ENCODE assay signal across 8 cellular contexts in genomic region chr19:18603255-18603957, GRCh38. TPM values are rescaled to one million over a fixed set of nuclear protein-coding genes. Genes with fewer than 3 reads are reported as not detected.
A peak's percentile ranks its signal among the peaks of the same experiment; 100 is the strongest.
DNase-seq lines count a peak whose midpoint lies in the region; TF ChIP-seq lines count a peak whose summit lies in the region.

No MANE protein-coding gene starts in this region.

- H3K9me3 ChIP-seq in HEK293 (ENCODE audit: control insufficient read depth, insufficient read depth, low read depth, low read length) = no peaks in the 10 kb centered on the region
- no peaks in the 10 kb centered on the region for H3K9me3 ChIP-seq in adipocyte (ENCODE audit: control insufficient read depth, low read length)

- DNase-seq in AG20443 (ENCODE audit: low spot score) (peak; percentile 70), adipocyte (ENCODE audit: low read depth) (peak; percentile 22), kidney epithelial cell (ENCODE audit: low read depth) (no peak), NCI-H345 (lab: John Stamatoyannopoulos, UW) (no peak), HK-2 (ENCODE audit: unreplicated experiment) (no peak), NCI-H2196 treated with DMSO at 0.1 percent for 48 hours (lab: John Stamatoyannopoulos, UW; ENCODE audit: unreplicated experiment) (no peak)
- no peak for DNase-seq in effector CD8-positive, alpha-beta T cell (lab: John Stamatoyannopoulos, UW)

- TF ChIP-seq CTCF in HEK293 (tag by site-specific recombination; IDR thresholded peaks at IDR 0.05) (no peak), kidney epithelial cell (IDR thresholded peaks at IDR 0.05; ENCODE audit: insufficient read depth, low read length, poor library complexity, severe bottlenecking) (peak; percentile 42)

- H3K27me3 ChIP-seq in adipocyte (replicated peaks; ENCODE audit: control insufficient read depth, insufficient read depth, low read length) (no peaks in the 10 kb centered on the region), kidney epithelial cell (ENCODE audit: control insufficient read depth, insufficient read depth, low read length) (peaks cover 62% of the 10 kb centered on the region)

- CTCF ChIA-PET in HEK293 (lab: Yijun Ruan, JAX) = no interaction called here

- POLR2A ChIA-PET in HEK293 (lab: Yijun Ruan, JAX) = no interaction called here

- peak overlapping the region; percentile 92 for H3K9ac ChIP-seq in adipocyte (ENCODE audit: low read length)

- H3K4me3 ChIP-seq in HEK293 (ENCODE audit: low read depth, low read length) = no peak overlapping the region
- peak overlapping the region; percentile 74 for H3K4me3 ChIP-seq in adipocyte (ENCODE audit: low read length)
- no peak overlapping the region for H3K4me3 ChIP-seq in kidney epithelial cell (ENCODE audit: low read depth, low read length)

- no peaks in the 10 kb centered on the region; the same call in 1 of the 2 replicates for H3K4me1 ChIP-seq in HEK293 (ENCODE audit: control insufficient read depth, insufficient read depth, low read length)
- H3K4me1 ChIP-seq in adipocyte (ENCODE audit: control insufficient read depth, insufficient read depth, low read length) = peaks cover 16% of the 10 kb centered on the region

- H3K27ac ChIP-seq in HEK293 (ENCODE audit: extremely low read depth, low read depth, low read length) = no peak overlapping the region

- no peaks in the 10 kb centered on the region for H3K36me3 ChIP-seq in HEK293 (ENCODE audit: control insufficient read depth in 2 of 2, insufficient read depth in 1 of 2, low read length in 2 of 2)
- peaks cover 34% of the 10 kb centered on the region for H3K36me3 ChIP-seq in adipocyte (ENCODE audit: control insufficient read depth, insufficient read depth, low read length, severe bottlenecking)
- no peaks in the 10 kb centered on the region for H3K36me3 ChIP-seq in kidney epithelial cell (ENCODE audit: control insufficient read depth, insufficient read depth, low read length)

TF ChIP-seq in HEK293, 187 proteins besides CTCF, POLR2A, EP300 and RAD21:
- TF ChIP-seq PRDM10 (tag by site-specific recombination; IDR thresholded peaks at IDR 0.05) (no peak), ZNF140 (tag by site-specific recombination; IDR thresholded peaks at IDR 0.05) (no peak), ZNF558 (tag by site-specific recombination; IDR thresholded peaks at IDR 0.05) (no peak), ZIC2 (tag by site-specific recombination; IDR thresholded peaks at IDR 0.05) (peak; percentile 32; the same call in 1 of the 2 replicates), ZNF214 (tag by site-specific recombination; IDR thresholded peaks at IDR 0.05; ENCODE audit: borderline replicate concordance) (no peak), ZNF654 (tag by site-specific recombination; IDR thresholded peaks at IDR 0.05; ENCODE audit: low read depth) (no peak), ZNF623 (tag by site-specific recombination; IDR thresholded peaks at IDR 0.05) (peak; percentile 98), GLIS1 (tag by site-specific recombination; IDR thresholded peaks at IDR 0.05) (peak; percentile 41), HIC1 (tag by site-specific recombination; IDR thresholded peaks at IDR 0.05) (peak; percentile 16; the same call in 1 of the 2 replicates), ZNF394 (tag by site-specific recombination; IDR thresholded peaks at IDR 0.05; ENCODE audit: borderline replicate concordance) (peak; percentile 32; the same call in 1 of the 2 replicates), ZNF560 (tag by site-specific recombination; IDR thresholded peaks at IDR 0.05; ENCODE audit: borderline replicate concordance) (no peak)

RNA-seq across cellular contexts. Expression of gene CRLF1, which starts 3.2 kb away (rescaled TPM):
- total RNA-seq in kidney epithelial cell = 16.5 and 30.1 TPM in 2 replicates

RNA-seq across cellular contexts. Expression of gene TMEM59L, which starts 9.3 kb away (rescaled TPM):
- total RNA-seq in kidney epithelial cell = 3.8 and 6.5 TPM in 2 replicates

RNA-seq across cellular contexts. Expression of gene REX1BD, which starts 14.8 kb away (rescaled TPM):
- 119 and 136 TPM in 2 replicates for total RNA-seq in kidney epithelial cell

RNA-seq across cellular contexts. Expression of gene UBA52, which starts 31.7 kb away (rescaled TPM):
- total RNA-seq in kidney epithelial cell = 859 and 990 TPM in 2 replicates

RNA-seq across cellular contexts. Expression of gene KLHL26, which starts 33.4 kb away (rescaled TPM):
- 7.5 and 9.6 TPM in 2 replicates for total RNA-seq in kidney epithelial cell

Comparison
In these comparisons a context has a peak if more than half of its experiments do, and no peak if none do; other contexts are left out.
1. DNase-seq: peak in AG20443 (single experiment) and adipocyte (single experiment); none in kidney epithelial cell (single experiment), NCI-H345 (single experiment), HK-2 (single experiment), effector CD8-positive, alpha-beta T cell (single experiment) and NCI-H2196 treated with DMSO at 0.1 percent for 48 hours (single experiment).